32 cellular contexts compared by ENCODE assay signal in genomic region chr4:111636961-111637556, GRCh38.
"Had no signal": no experiment of that assay in that cellular context is flagged by ENCODE, and none has a peak within 500 bp of the region (broad histone marks: within the 10 kb centered on the region; RNA-seq: fewer than 3 reads in every experiment).

No MANE protein-coding gene starts in this region.

- H3K9me3 Mint-ChIP-seq: activated CD4-positive, alpha-beta T cell treated with anti-CD3 and anti-CD28 coated beads, Interleukin-2, amount 10 ng/mL, durations not matched to agents 7 days and 5 days; activated naive CD4-positive, alpha-beta T cell treated with anti-CD3 and anti-CD28 coated beads for 36 hours; activated T-cell treated with anti-CD3 and anti-CD28 coated beads, Interleukin-2, amount 50 U/mL, for 24 hours; activated T-helper 1 cell treated with anti-CD3 and anti-CD28 coated beads, Interleukin-12 subunit alpha, Interleukin-12 subunit beta, Interleukin-2, Interleukin-4 antibody, amounts not matched to agents 30 ng/mL and 10 ng/mL and 1 ng/mL, durations not matched to agents 14 hours and 24 hours and 36 hours; T-helper 1 cell treated with Interleukin-12 subunit alpha and Interleukin-12 subunit beta and Interleukin-4 antibody, amounts not matched to agents 30 μg/mL and 1 μg/mL, for 36 hours; T-helper 2 cell treated with Interferon-gamma antibody and Interleukin-4, amounts not matched to agents 5 μg/mL and 100 μg/mL, for 36 hours; WTC11 had no signal

- H3K4me1 Mint-ChIP-seq: activated CD4-positive, alpha-beta T cell treated with anti-CD3 and anti-CD28 coated beads for 36 hours; activated CD4-positive, alpha-beta T cell treated with anti-CD3 and anti-CD28 coated beads, Interleukin-2, amount 10 ng/mL, durations not matched to agents 7 days and 5 days had no signal

- H3K9me3 ChIP-seq: adrenal gland, body of pancreas, breast epithelium, Peyer's patch, SJSA1, SK-N-SH had no signal

- H3K27me3 Mint-ChIP-seq: activated CD4-positive, alpha-beta T cell treated with anti-CD3 and anti-CD28 coated beads for 36 hours; activated CD4-positive, alpha-beta T cell treated with anti-CD3 and anti-CD28 coated beads, Interleukin-2, amount 10 ng/mL, durations not matched to agents 7 days and 5 days; activated T-cell treated with anti-CD3 and anti-CD28 coated beads, Interleukin-2, amount 50 U/mL, for 24 hours had no signal

- DNase-seq: activated CD4-positive, alpha-beta T cell treated with anti-CD3 and anti-CD28 coated beads for 36 hours; activated CD4-positive, alpha-beta T cell treated with anti-CD3 and anti-CD28 coated beads, Interleukin-2, amount 10 ng/mL, durations not matched to agents 7 days and 5 days; activated CD4-positive, alpha-beta T cell treated with anti-CD3 and anti-CD28 coated beads, Interleukin-2, amount 50 U/mL, for 48 hours; activated CD8-positive, alpha-beta T cell treated with anti-CD3 and anti-CD28 coated beads, Interleukin-2, amount 10 ng/mL, durations not matched to agents 7 days and 5 days; activated gamma-delta T cell treated with Interleukin-2 at 50 U/mL for 16 hours; activated naive CD4-positive, alpha-beta T cell treated with anti-CD3 and anti-CD28 coated beads for 36 hours; activated T-cell treated with anti-CD3 and anti-CD28 coated beads, Interleukin-2, amount 50 U/mL, for 24 hours; adrenal gland; body of pancreas; caudate nucleus; cerebellar nuclear complex; MM.1S; MV-4-11; NCI-H1092; NCI-H1436 treated with DMSO at 0.1 percent for 48 hours; NCI-H1694 treated with DMSO at 0.1 percent for 48 hours; NCI-H2029; NCI-H345; NCI-H524 treated with DMSO at 0.1 percent for 48 hours; Peyer's patch; RPMI8226; SHP77 treated with DMSO at 0.1 percent for 48 hours; SK-N-SH had no signal

- H3K36me3 ChIP-seq: adrenal gland, breast epithelium, Peyer's patch, SJSA1 had no signal

- FAIRE-seq: astrocyte had no signal

- H3K4me2 ChIP-seq: SK-N-SH had no signal

- H3K27ac Mint-ChIP-seq: activated CD4-positive, alpha-beta T cell treated with anti-CD3 and anti-CD28 coated beads for 36 hours; activated CD4-positive, alpha-beta T cell treated with anti-CD3 and anti-CD28 coated beads, Interleukin-2, amount 10 ng/mL, durations not matched to agents 7 days and 5 days; activated CD8-positive, alpha-beta T cell treated with anti-CD3 and anti-CD28 coated beads, Interleukin-2, amount 10 ng/mL, durations not matched to agents 7 days and 5 days; activated naive CD4-positive, alpha-beta T cell treated with anti-CD3 and anti-CD28 coated beads for 36 hours; activated naive CD4-positive, alpha-beta T cell treated with anti-CD3 and anti-CD28 coated beads, Interleukin-2, amount 50 U/mL, for 72 hours; activated T-cell treated with anti-CD3 and anti-CD28 coated beads, Interleukin-2, amount 50 U/mL, for 24 hours; activated T-helper 1 cell treated with anti-CD3 and anti-CD28 coated beads, Interleukin-12 subunit alpha, Interleukin-12 subunit beta, Interleukin-2, Interleukin-4 antibody, amounts not matched to agents 30 ng/mL and 10 ng/mL and 1 ng/mL, durations not matched to agents 14 hours and 24 hours and 36 hours; T-helper 1 cell treated with Interleukin-12 subunit alpha and Interleukin-12 subunit beta and Interleukin-4 antibody, amounts not matched to agents 30 μg/mL and 1 μg/mL, for 36 hours; T-helper 2 cell treated with Interferon-gamma antibody and Interleukin-4, amounts not matched to agents 5 μg/mL and 100 μg/mL, for 36 hours; WTC11 had no signal

- H3K36me3 Mint-ChIP-seq: activated naive CD4-positive, alpha-beta T cell treated with anti-CD3 and anti-CD28 coated beads, Interleukin-2, amount 50 U/mL, for 72 hours; WTC11 had no signal

- H3K4me3 Mint-ChIP-seq: activated CD4-positive, alpha-beta T cell treated with anti-CD3 and anti-CD28 coated beads for 36 hours; activated CD4-positive, alpha-beta T cell treated with anti-CD3 and anti-CD28 coated beads, Interleukin-2, amount 10 ng/mL, durations not matched to agents 7 days and 5 days; activated CD8-positive, alpha-beta T cell treated with anti-CD3 and anti-CD28 coated beads, Interleukin-2, amount 10 ng/mL, durations not matched to agents 7 days and 5 days; activated naive CD4-positive, alpha-beta T cell treated with anti-CD3 and anti-CD28 coated beads for 36 hours; activated T-cell treated with anti-CD3 and anti-CD28 coated beads, Interleukin-2, amount 50 U/mL, for 24 hours; activated T-helper 1 cell treated with anti-CD3 and anti-CD28 coated beads, Interleukin-12 subunit alpha, Interleukin-12 subunit beta, Interleukin-2, Interleukin-4 antibody, amounts not matched to agents 30 ng/mL and 10 ng/mL and 1 ng/mL, durations not matched to agents 14 hours and 24 hours and 36 hours; T-helper 1 cell treated with Interleukin-12 subunit alpha and Interleukin-12 subunit beta and Interleukin-4 antibody, amounts not matched to agents 30 μg/mL and 1 μg/mL, for 36 hours; T-helper 2 cell treated with Interferon-gamma antibody and Interleukin-4, amounts not matched to agents 5 μg/mL and 100 μg/mL, for 36 hours; WTC11 had no signal

- H3K27ac ChIP-seq: adrenal gland, body of pancreas, breast epithelium, Peyer's patch, SJSA1 had no signal

- H3K4me3 ChIP-seq: adrenal gland, body of pancreas, breast epithelium, Peyer's patch, SJSA1 had no signal

- ATAC-seq: activated CD4-positive, alpha-beta T cell treated with anti-CD3 and anti-CD28 coated beads for 36 hours; activated CD4-positive, CD25-positive, alpha-beta regulatory T cell treated with anti-CD3 and anti-CD28 coated beads, Interleukin-2, amount 50 U/mL, for 24 hours; activated CD8-positive, alpha-beta T cell treated with anti-CD3 and anti-CD28 coated beads, Interleukin-2, amount 10 ng/mL, durations not matched to agents 7 days and 5 days; activated naive CD4-positive, alpha-beta T cell treated with anti-CD3 and anti-CD28 coated beads, Interleukin-2, amount 50 U/mL, for 72 hours; body of pancreas; WTC11 had no signal

- H3K4me1 ChIP-seq: adrenal gland, body of pancreas, breast epithelium, Peyer's patch, SJSA1 had no signal

- H3K27me3 ChIP-seq: body of pancreas, breast epithelium, Peyer's patch, SJSA1 had no signal
